ENCODE assay signal across 8 cellular contexts in genomic region chr3:14410501-14411165, GRCh38. TPM values are rescaled to one million over a fixed set of nuclear protein-coding genes. Genes with fewer than 3 reads are reported as not detected.
DNase-seq lines count a peak whose midpoint lies in the region; ATAC-seq and TF ChIP-seq lines count a peak whose summit lies in the region.

No MANE protein-coding gene starts in this region.

- no peak overlapping the region for H3K27ac ChIP-seq in HCT116 (ENCODE audit: low read depth, low read length)

- no TSS peak for BruUV-seq in HCT116 (replicated peaks; lab: Mats Ljungman, UMichigan)

- TF ChIP-seq CTCF in HCT116 (IDR thresholded peaks at IDR 0.05 in 2 of 3, conservative IDR thresholded peaks at IDR 0.05 in 1 of 3; ENCODE audit: borderline replicate concordance in 1 of 3, insufficient read depth in 1 of 3, low read depth in 2 of 3, low read length in 2 of 3) (no peak), fibroblast of villous mesenchyme (IDR thresholded peaks at IDR 0.05; ENCODE audit: insufficient read depth, low read depth, low read length) (no peak)

- no peaks in the 10 kb centered on the region for H3K9me3 ChIP-seq in HCT116 (ENCODE audit: control insufficient read depth in 1 of 2, insufficient read depth in 1 of 2, low read depth in 1 of 2, low read length in 2 of 2)

- CTCF ChIA-PET in HCT116 (lab: Charles Lee) = no interaction called here

- H3K36me3 ChIP-seq in HCT116 (ENCODE audit: control insufficient read depth in 1 of 2, insufficient read depth in 2 of 2, low read length in 2 of 2) = peaks cover 0 to 21% of the 10 kb centered on the region in 2 experiments; a peak in 1 of 4 replicates

- no peaks in the 10 kb centered on the region for H3K27me3 ChIP-seq in HCT116 (ENCODE audit: insufficient read depth, low read length)

- no peak overlapping the region for H3K9ac ChIP-seq in HCT116 (ENCODE audit: low read length)

- TF ChIP-seq POLR2A in HCT116 (IDR thresholded peaks at IDR 0.05; ENCODE audit: borderline replicate concordance, extremely low read depth, insufficient read depth, insufficient read length) = no peak

- H3K4me3 ChIP-seq in HCT116 (replicated peaks in 1 of 2; ENCODE audit: low read depth in 1 of 2, low read length in 2 of 2) (no peak overlapping the region), fibroblast of villous mesenchyme (ENCODE audit: low read depth, low read length) (no peak overlapping the region)

- H3K4me2 ChIP-seq in HCT116 (ENCODE audit: low read length) = peak overlapping the region; percentile 30

- peak; percentile 41 for ATAC-seq in HCT116
- ATAC-seq in GM21619 (IDR thresholded peaks at IDR 0.05; ENCODE audit: unreplicated experiment) = no peak

- peaks cover 3% of the 10 kb centered on the region; the same call in 1 of the 2 replicates for H4K20me1 ChIP-seq in HCT116 (ENCODE audit: insufficient read depth)

- POLR2A ChIA-PET in HCT116 (lab: Charles Lee) = no interaction called here

- no peaks in the 10 kb centered on the region for H3K9me2 ChIP-seq in HCT116 (ENCODE audit: insufficient read depth)

- intact Hi-C loops in HCT116 (cut with micrococcal nuclease) = no loop called here

- no peak for TF ChIP-seq RAD21 in HCT116 (IDR thresholded peaks at IDR 0.05; ENCODE audit: low read depth)

- RAD21 ChIA-PET in HCT116 (lab: Charles Lee; ENCODE audit: low non-redundant PET in 1 of 2, low total read pairs in 2 of 2, uncharacterized antibody in 2 of 2, unreplicated experiment in 2 of 2) = no interaction called here

- H2AFZ ChIP-seq in HCT116 (ENCODE audit: low read depth, low read length, poor library complexity, severe bottlenecking) = no peak overlapping the region

- peaks cover 96% of the 10 kb centered on the region for H3K79me2 ChIP-seq in HCT116 (ENCODE audit: insufficient read depth, low read length)

- H3K4me1 ChIP-seq in HCT116 (ENCODE audit: control insufficient read depth in 1 of 2, insufficient read depth in 2 of 2, low read length in 2 of 2) = peaks cover 11 to 36% of the 10 kb centered on the region in 2 experiments

- DNase-seq in AML-193 (lab: John Stamatoyannopoulos, UW) (peak; percentile 98 to 99), HCT116 (ENCODE audit: low read depth, low spot score) (no peak), SW 1271 (lab: John Stamatoyannopoulos, UW) (peak; percentile 75 to 79), fibroblast of villous mesenchyme (ENCODE audit: low read depth) (peak; percentile 81), HuH-7.5 (ENCODE audit: low spot score) (no peak), DMS79 treated with DMSO at 0.1 percent for 48 hours (lab: John Stamatoyannopoulos, UW) (no peak)
- peak in 2 of 3 experiments; percentile 20 to 43 for DNase-seq in stimulated activated CD4-positive, alpha-beta T cell treated with anti-CD3 and anti-CD28 coated beads, TNF-alpha, amount 100 ng/mL, for 24 hours (ENCODE audit: low read depth in 3 of 3)

TF ChIP-seq in HCT116, 20 proteins besides CTCF, POLR2A, EP300 and RAD21:
- no peak for TF ChIP-seq ZFX (IDR thresholded peaks at IDR 0.05)
- TF ChIP-seq ELF1 (IDR thresholded peaks at IDR 0.05; ENCODE audit: borderline replicate concordance, low read depth) = no peak
- TF ChIP-seq, protein P1, sequence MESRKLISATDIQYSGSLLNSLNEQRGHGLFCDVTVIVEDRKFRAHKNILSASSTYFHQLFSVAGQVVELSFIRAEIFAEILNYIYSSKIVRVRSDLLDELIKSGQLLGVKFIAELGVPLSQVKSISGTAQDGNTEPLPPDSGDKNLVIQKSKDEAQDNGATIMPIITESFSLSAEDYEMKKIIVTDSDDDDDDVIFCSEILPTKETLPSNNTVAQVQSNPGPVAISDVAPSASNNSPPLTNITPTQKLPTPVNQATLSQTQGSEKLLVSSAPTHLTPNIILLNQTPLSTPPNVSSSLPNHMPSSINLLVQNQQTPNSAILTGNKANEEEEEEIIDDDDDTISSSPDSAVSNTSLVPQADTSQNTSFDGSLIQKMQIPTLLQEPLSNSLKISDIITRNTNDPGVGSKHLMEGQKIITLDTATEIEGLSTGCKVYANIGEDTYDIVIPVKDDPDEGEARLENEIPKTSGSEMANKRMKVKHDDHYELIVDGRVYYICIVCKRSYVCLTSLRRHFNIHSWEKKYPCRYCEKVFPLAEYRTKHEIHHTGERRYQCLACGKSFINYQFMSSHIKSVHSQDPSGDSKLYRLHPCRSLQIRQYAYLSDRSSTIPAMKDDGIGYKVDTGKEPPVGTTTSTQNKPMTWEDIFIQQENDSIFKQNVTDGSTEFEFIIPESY (IDR thresholded peaks at IDR 0.05; ENCODE audit: extremely low read depth, insufficient replicate concordance, low read length) = no peak
- no peak for TF ChIP-seq CEBPB (IDR thresholded peaks at IDR 0.05; ENCODE audit: low read depth)
- no peak for TF ChIP-seq FOSL1 (IDR thresholded peaks at IDR 0.05; ENCODE audit: low read depth)
- no peak for TF ChIP-seq YY1 (IDR thresholded peaks at IDR 0.05; ENCODE audit: extremely low read depth, insufficient replicate concordance, low read depth, low read length)
- no peak for TF ChIP-seq SRF (IDR thresholded peaks at IDR 0.05; ENCODE audit: low read depth)

RNA-seq across cellular contexts. Expression of gene SLC6A6, which starts 8.2 kb away (rescaled TPM):
- total RNA-seq in HCT116 (2021; ENCODE audit: unreplicated experiment) (36.3 TPM), fibroblast of villous mesenchyme (33.2 and 36.1 TPM in 2 replicates)
- polyA plus RNA-seq in HCT116 (2012) = 23.0 and 33.5 TPM in 2 replicates

Comparison
In these comparisons a context has a peak if more than half of its experiments do, and no peak if none do; other contexts are left out.
1. DNase-seq: peak in AML-193 (2 of 2), SW 1271 (2 of 2), fibroblast of villous mesenchyme (single experiment) and stimulated activated CD4-positive, alpha-beta T cell treated with anti-CD3 and anti-CD28 coated beads, TNF-alpha, amount 100 ng/mL, for 24 hours (2 of 3); none in HCT116 (single experiment), HuH-7.5 (single experiment) and DMS79 treated with DMSO at 0.1 percent for 48 hours (single experiment).